8 cellular contexts compared by ENCODE assay signal in the genomic region with DNA sequence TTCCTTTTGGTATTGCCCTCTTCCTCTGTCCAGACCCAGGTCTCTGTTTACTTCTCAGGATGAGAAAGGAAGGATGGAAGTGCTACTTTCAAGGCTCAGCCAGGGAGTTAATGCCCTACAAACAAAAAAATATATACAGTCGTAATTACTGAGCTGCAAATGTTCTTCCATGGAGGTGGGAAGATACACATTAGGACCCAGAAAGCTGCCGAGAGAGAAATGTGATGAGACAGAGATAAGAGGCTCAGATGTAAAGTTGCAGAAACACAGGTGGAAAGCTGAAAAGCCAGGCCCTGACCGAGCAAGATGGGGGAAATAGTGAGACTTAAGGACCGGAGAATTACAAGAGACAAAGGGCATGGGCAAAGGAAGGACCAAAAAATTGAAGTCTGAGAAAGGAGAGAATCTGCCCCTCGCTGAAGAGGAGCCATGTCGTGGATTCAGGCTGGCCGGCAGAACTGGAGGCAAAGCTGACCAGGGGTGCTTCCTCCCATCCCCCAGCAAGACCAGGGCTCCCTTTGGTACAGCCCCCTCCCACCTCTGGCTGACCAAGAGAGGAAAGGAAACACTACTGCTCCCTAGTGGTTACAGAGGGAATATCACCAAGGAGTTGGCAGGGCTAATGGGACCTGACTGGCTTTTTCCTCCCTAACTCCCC. TPM values are rescaled to one million over a fixed set of nuclear protein-coding genes. Genes with fewer than 3 reads are reported as not detected.
DNase-seq lines count a peak whose midpoint lies in the region; ATAC-seq, FAIRE-seq and TF ChIP-seq lines count a peak whose summit lies in the region.

No MANE protein-coding gene starts in this region.

- in situ Hi-C loops in gastrocnemius medialis (cut with MboI; ENCODE audit: low sequenced_read_pairs in 4 of 4), result no loop called here

- intact Hi-C loops in ascending aorta (cut with DNase I) (no loop called here), gastrocnemius medialis (cut with DNase I; ENCODE audit: low total_unique reads) (no loop called here)

- H3K4me1 ChIP-seq in ascending aorta (no peaks in the 10 kb centered on the region), gastrocnemius medialis (no peaks in the 10 kb centered on the region)

- no peak for TF ChIP-seq POLR2A in gastrocnemius medialis (IDR thresholded peaks at IDR 0.05)
- TF ChIP-seq POLR2A in H54 (IDR thresholded peaks at IDR 0.05; ENCODE audit: low read depth, low read length), result no peak

- ATAC-seq in GM21723 (IDR thresholded peaks at IDR 0.05; ENCODE audit: unreplicated experiment) (peak; percentile 67), gastrocnemius medialis (peak; percentile 58 to 75)

- peak; percentile 78 for DNase-seq in DMS 273 (lab: John Stamatoyannopoulos, UW; ENCODE audit: unreplicated experiment)
- peak; percentile 58 for DNase-seq in NCI-H2196 (lab: John Stamatoyannopoulos, UW; ENCODE audit: unreplicated experiment)
- no peak for DNase-seq in ascending aorta (ENCODE audit: low spot score in 2 of 2)
- DNase-seq in hippocampal formation (lab: John Stamatoyannopoulos, UW), result peak; percentile 43 to 73
- no peak for DNase-seq in gastrocnemius medialis
- DNase-seq in H54 (ENCODE audit: insufficient read length, low spot score), result no peak
- no peak for DNase-seq in activated CD4-positive, CD25-positive, alpha-beta regulatory T cell (lab: John Stamatoyannopoulos, UW)

- TF ChIP-seq CTCF in ascending aorta (IDR thresholded peaks at IDR 0.05) (peak; percentile 30 to 65 (median 59)), gastrocnemius medialis (IDR thresholded peaks at IDR 0.05 in 4 of 5, conservative IDR thresholded peaks at IDR 0.05 in 1 of 5) (peak; percentile 33 to 74 (median 53))

- H3K27me3 ChIP-seq in ascending aorta (no peaks in the 10 kb centered on the region), gastrocnemius medialis (no peaks in the 10 kb centered on the region)

- H3K9me3 ChIP-seq in ascending aorta (no peaks in the 10 kb centered on the region), gastrocnemius medialis (no peaks in the 10 kb centered on the region)

- no peak overlapping the region for H3K4me3 ChIP-seq in ascending aorta
- no peak overlapping the region for H3K4me3 ChIP-seq in gastrocnemius medialis

- no peak for FAIRE-seq in H54 (lab: Jason Lieb, UNC)

- no peak overlapping the region for H3K27ac ChIP-seq in ascending aorta
- no peak overlapping the region for H3K27ac ChIP-seq in gastrocnemius medialis

- no peaks in the 10 kb centered on the region for H3K36me3 ChIP-seq in ascending aorta
- no peaks in the 10 kb centered on the region for H3K36me3 ChIP-seq in gastrocnemius medialis

RNA-seq across cellular contexts. Expression of gene ZFHX2, which starts 12.2 kb away (rescaled TPM):
- 1.3 TPM for total RNA-seq in ascending aorta
- under 1 TPM in 3 of 4 donors, not detected in 1; 0.23 to 0.44 (median 0.41) TPM for total RNA-seq in gastrocnemius medialis

RNA-seq across cellular contexts. Expression of gene THTPA, which starts 16.7 kb away (rescaled TPM):
- 115 TPM for total RNA-seq in ascending aorta
- total RNA-seq in gastrocnemius medialis, result 10 to 100 TPM; 13.2 to 32.9 (median 21.4) TPM

RNA-seq across cellular contexts. Expression of gene AP1G2, which starts 28.3 kb away (rescaled TPM):
- 56.2 TPM for total RNA-seq in ascending aorta
- total RNA-seq in gastrocnemius medialis, result 10 to 100 TPM in 1 of 4 donors, 1 to 10 TPM in 3; 1.5 to 31.5 (median 7.8) TPM

RNA-seq across cellular contexts. Expression of gene JPH4, which starts 39.3 kb away (rescaled TPM):
- total RNA-seq in ascending aorta, result 4.7 TPM
- under 1 TPM in 1 of 4 donors, not detected in 3; 0.09 TPM for total RNA-seq in gastrocnemius medialis

Comparison
In these comparisons a context has a peak if more than half of its experiments do, and no peak if none do; other contexts are left out.
1. DNase-seq: peak in DMS 273 (single experiment), NCI-H2196 (single experiment) and hippocampal formation (2 of 2); none in ascending aorta (0 of 2), gastrocnemius medialis (0 of 2), H54 (single experiment) and activated CD4-positive, CD25-positive, alpha-beta regulatory T cell (0 of 4).